In the genomic region with DNA sequence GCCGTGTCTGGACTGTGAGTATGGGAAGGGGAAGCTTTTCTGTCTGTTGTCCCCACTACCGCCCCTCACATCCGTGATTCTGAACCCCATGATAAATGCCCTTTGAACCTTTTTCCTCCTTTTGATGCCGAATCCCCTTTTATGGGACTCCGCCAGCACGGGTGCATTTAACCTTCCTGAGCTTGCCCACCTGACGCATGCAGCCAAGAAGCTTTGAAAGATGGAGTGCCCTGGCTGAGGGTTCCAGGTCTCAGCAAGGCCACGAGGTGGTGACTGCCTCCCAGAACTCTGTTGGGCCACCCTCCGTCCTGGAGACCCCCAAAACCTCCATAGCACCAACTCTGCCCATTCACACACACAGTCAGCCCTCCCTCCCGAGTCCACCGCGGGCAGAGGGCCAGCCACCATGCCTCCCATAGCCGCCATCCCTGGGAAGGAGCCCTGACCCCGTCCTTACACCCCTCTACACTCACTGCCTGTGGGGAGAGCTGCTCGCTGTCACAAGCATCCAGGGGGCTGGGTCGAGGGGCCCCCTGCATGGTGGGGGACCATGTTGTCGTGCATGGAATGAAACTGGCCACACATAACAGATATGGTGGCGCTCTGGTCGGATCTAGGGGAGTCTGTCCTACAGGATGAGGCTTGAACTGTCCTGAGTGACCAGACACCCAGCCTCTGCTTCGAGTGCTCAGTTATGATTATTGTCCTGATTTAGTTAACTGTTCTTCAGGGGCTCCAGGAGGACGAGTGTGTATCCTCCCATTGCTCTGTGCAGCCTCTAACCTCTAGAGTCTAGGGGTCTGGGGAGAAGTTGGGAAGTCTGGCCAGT, we compare ENCODE assay signal across 1 cellular context.
A peak's percentile ranks its signal among the peaks of the same experiment; 100 is the strongest.
TF ChIP-seq lines count a peak whose summit lies in the region.

No MANE protein-coding gene starts in this region.

TF ChIP-seq in K562, 482 proteins besides CTCF, POLR2A, EP300 and RAD21 (continued from another document and continues in another):
- TF ChIP-seq, protein P1, sequence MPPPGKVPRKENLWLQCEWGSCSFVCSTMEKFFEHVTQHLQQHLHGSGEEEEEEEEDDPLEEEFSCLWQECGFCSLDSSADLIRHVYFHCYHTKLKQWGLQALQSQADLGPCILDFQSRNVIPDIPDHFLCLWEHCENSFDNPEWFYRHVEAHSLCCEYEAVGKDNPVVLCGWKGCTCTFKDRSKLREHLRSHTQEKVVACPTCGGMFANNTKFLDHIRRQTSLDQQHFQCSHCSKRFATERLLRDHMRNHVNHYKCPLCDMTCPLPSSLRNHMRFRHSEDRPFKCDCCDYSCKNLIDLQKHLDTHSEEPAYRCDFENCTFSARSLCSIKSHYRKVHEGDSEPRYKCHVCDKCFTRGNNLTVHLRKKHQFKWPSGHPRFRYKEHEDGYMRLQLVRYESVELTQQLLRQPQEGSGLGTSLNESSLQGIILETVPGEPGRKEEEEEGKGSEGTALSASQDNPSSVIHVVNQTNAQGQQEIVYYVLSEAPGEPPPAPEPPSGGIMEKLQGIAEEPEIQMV (tag; conservative IDR thresholded peaks at IDR 0.05; ENCODE audit: low read depth) = no peak
- TF ChIP-seq PCBP1 (IDR thresholded peaks at IDR 0.05; ENCODE audit: low read depth, low read length, poor library complexity, severe bottlenecking) (no peak), MTF1 (CRISPR knock-in tag; IDR thresholded peaks at IDR 0.05; ENCODE audit: borderline replicate concordance) (no peak; the same call in 1 of the 2 replicates), SMAD1 (IDR thresholded peaks at IDR 0.05; ENCODE audit: low read depth, low read length, partially characterized antibody) (no peak), GATA2 (CRISPR knock-in tag; IDR thresholded peaks at IDR 0.05) (no peak), KLF10 (CRISPR knock-in tag; IDR thresholded peaks at IDR 0.05) (no peak), SRSF1 (IDR thresholded peaks at IDR 0.05; ENCODE audit: low read depth, low read length) (no peak), SRF (CRISPR knock-in tag; IDR thresholded peaks at IDR 0.05) (peak in 1 of 2 experiments; percentile 6; a peak in 2 of 4 replicates), ZNF583 (CRISPR knock-in tag; IDR thresholded peaks at IDR 0.05) (peak; percentile 3; the same call in 1 of the 2 replicates), PHTF2 (CRISPR knock-in tag; IDR thresholded peaks at IDR 0.05) (no peak), PHB2 (IDR thresholded peaks at IDR 0.05; ENCODE audit: low read depth) (no peak), TCF7L2 (IDR thresholded peaks at IDR 0.05; ENCODE audit: low read depth, low read length) (peak; percentile 26; the same call in 1 of the 2 replicates), ZBTB17 (CRISPR knock-in tag; IDR thresholded peaks at IDR 0.05) (peak; percentile 52; the same call in 1 of the 2 replicates), IFI16 (CRISPR knock-in tag; IDR thresholded peaks at IDR 0.05) (no peak; the same call in 1 of the 2 replicates), ZNF79 (CRISPR knock-in tag; IDR thresholded peaks at IDR 0.05; ENCODE audit: low read depth) (0 out of 2 replicates have a peak, but pooled peaks have one; percentile 54), CHCHD3 (CRISPR knock-in tag; IDR thresholded peaks at IDR 0.05) (no peak), POLR2AphosphoS2 (IDR thresholded peaks at IDR 0.05; ENCODE audit: low read length) (0 out of 2 replicates have a peak, but pooled peaks have one; percentile 5), XRCC5 (IDR thresholded peaks at IDR 0.05; ENCODE audit: low read depth, low read length) (0 out of 2 replicates have a peak, but pooled peaks have one; percentile 47), FOXJ3 (CRISPR knock-in tag; IDR thresholded peaks at IDR 0.05) (no peak), FOXK1 (CRISPR knock-in tag; IDR thresholded peaks at IDR 0.05; ENCODE audit: borderline replicate concordance) (no peak), GABPB2 (CRISPR knock-in tag; conservative IDR thresholded peaks at IDR 0.05) (0 out of 2 replicates have a peak, but pooled peaks have one; percentile 55), HDAC2 (IDR thresholded peaks at IDR 0.05) (no peak), RBBP5 (IDR thresholded peaks at IDR 0.05; ENCODE audit: borderline replicate concordance, insufficient read depth, low read length, poor library complexity, severe bottlenecking) (peak; percentile 23), ZSCAN32 (CRISPR knock-in tag; IDR thresholded peaks at IDR 0.05) (0 out of 2 replicates have a peak, but pooled peaks have one; percentile 20), HSF4 (CRISPR knock-in tag; IDR thresholded peaks at IDR 0.05; ENCODE audit: borderline replicate concordance) (0 out of 2 replicates have a peak, but pooled peaks have one; percentile 54), CBX2 (IDR thresholded peaks at IDR 0.05; ENCODE audit: insufficient read depth, low read length, poor library complexity, severe bottlenecking) (no peak)
- TF ChIP-seq, protein P2, sequence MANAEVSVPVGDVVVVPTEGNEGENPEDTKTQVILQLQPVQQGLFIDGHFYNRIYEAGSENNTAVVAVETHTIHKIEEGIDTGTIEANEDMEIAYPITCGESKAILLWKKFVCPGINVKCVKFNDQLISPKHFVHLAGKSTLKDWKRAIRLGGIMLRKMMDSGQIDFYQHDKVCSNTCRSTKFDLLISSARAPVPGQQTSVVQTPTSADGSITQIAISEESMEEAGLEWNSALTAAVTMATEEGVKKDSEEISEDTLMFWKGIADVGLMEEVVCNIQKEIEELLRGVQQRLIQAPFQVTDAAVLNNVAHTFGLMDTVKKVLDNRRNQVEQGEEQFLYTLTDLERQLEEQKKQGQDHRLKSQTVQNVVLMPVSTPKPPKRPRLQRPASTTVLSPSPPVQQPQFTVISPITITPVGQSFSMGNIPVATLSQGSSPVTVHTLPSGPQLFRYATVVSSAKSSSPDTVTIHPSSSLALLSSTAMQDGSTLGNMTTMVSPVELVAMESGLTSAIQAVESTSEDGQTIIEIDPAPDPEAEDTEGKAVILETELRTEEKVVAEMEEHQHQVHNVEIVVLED (CRISPR knock-in tag; IDR thresholded peaks at IDR 0.05) = peak; percentile 51; the same call in 1 of the 2 replicates
- TF ChIP-seq, protein P3, sequence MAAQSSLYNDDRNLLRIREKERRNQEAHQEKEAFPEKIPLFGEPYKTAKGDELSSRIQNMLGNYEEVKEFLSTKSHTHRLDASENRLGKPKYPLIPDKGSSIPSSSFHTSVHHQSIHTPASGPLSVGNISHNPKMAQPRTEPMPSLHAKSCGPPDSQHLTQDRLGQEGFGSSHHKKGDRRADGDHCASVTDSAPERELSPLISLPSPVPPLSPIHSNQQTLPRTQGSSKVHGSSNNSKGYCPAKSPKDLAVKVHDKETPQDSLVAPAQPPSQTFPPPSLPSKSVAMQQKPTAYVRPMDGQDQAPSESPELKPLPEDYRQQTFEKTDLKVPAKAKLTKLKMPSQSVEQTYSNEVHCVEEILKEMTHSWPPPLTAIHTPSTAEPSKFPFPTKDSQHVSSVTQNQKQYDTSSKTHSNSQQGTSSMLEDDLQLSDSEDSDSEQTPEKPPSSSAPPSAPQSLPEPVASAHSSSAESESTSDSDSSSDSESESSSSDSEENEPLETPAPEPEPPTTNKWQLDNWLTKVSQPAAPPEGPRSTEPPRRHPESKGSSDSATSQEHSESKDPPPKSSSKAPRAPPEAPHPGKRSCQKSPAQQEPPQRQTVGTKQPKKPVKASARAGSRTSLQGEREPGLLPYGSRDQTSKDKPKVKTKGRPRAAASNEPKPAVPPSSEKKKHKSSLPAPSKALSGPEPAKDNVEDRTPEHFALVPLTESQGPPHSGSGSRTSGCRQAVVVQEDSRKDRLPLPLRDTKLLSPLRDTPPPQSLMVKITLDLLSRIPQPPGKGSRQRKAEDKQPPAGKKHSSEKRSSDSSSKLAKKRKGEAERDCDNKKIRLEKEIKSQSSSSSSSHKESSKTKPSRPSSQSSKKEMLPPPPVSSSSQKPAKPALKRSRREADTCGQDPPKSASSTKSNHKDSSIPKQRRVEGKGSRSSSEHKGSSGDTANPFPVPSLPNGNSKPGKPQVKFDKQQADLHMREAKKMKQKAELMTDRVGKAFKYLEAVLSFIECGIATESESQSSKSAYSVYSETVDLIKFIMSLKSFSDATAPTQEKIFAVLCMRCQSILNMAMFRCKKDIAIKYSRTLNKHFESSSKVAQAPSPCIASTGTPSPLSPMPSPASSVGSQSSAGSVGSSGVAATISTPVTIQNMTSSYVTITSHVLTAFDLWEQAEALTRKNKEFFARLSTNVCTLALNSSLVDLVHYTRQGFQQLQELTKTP (IDR thresholded peaks at IDR 0.05; ENCODE audit: low read depth in 1 of 2, partially characterized antibody in 2 of 2) = no peak
- TF ChIP-seq, protein P4, sequence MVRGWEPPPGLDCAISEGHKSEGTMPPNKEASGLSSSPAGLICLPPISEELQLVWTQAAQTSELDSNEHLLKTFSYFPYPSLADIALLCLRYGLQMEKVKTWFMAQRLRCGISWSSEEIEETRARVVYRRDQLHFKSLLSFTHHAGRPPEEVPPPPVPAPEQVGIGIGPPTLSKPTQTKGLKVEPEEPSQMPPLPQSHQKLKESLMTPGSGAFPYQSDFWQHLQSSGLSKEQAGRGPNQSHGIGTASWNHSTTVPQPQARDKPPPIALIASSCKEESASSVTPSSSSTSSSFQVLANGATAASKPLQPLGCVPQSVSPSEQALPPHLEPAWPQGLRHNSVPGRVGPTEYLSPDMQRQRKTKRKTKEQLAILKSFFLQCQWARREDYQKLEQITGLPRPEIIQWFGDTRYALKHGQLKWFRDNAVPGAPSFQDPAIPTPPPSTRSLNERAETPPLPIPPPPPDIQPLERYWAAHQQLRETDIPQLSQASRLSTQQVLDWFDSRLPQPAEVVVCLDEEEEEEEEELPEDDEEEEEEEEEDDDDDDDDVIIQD (CRISPR knock-in tag; IDR thresholded peaks at IDR 0.05) = no peak
- TF ChIP-seq, protein P5, sequence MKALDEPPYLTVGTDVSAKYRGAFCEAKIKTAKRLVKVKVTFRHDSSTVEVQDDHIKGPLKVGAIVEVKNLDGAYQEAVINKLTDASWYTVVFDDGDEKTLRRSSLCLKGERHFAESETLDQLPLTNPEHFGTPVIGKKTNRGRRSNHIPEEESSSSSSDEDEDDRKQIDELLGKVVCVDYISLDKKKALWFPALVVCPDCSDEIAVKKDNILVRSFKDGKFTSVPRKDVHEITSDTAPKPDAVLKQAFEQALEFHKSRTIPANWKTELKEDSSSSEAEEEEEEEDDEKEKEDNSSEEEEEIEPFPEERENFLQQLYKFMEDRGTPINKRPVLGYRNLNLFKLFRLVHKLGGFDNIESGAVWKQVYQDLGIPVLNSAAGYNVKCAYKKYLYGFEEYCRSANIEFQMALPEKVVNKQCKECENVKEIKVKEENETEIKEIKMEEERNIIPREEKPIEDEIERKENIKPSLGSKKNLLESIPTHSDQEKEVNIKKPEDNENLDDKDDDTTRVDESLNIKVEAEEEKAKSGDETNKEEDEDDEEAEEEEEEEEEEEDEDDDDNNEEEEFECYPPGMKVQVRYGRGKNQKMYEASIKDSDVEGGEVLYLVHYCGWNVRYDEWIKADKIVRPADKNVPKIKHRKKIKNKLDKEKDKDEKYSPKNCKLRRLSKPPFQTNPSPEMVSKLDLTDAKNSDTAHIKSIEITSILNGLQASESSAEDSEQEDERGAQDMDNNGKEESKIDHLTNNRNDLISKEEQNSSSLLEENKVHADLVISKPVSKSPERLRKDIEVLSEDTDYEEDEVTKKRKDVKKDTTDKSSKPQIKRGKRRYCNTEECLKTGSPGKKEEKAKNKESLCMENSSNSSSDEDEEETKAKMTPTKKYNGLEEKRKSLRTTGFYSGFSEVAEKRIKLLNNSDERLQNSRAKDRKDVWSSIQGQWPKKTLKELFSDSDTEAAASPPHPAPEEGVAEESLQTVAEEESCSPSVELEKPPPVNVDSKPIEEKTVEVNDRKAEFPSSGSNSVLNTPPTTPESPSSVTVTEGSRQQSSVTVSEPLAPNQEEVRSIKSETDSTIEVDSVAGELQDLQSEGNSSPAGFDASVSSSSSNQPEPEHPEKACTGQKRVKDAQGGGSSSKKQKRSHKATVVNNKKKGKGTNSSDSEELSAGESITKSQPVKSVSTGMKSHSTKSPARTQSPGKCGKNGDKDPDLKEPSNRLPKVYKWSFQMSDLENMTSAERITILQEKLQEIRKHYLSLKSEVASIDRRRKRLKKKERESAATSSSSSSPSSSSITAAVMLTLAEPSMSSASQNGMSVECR (CRISPR knock-in tag; IDR thresholded peaks at IDR 0.05) = no peak
- TF ChIP-seq, protein P6, sequence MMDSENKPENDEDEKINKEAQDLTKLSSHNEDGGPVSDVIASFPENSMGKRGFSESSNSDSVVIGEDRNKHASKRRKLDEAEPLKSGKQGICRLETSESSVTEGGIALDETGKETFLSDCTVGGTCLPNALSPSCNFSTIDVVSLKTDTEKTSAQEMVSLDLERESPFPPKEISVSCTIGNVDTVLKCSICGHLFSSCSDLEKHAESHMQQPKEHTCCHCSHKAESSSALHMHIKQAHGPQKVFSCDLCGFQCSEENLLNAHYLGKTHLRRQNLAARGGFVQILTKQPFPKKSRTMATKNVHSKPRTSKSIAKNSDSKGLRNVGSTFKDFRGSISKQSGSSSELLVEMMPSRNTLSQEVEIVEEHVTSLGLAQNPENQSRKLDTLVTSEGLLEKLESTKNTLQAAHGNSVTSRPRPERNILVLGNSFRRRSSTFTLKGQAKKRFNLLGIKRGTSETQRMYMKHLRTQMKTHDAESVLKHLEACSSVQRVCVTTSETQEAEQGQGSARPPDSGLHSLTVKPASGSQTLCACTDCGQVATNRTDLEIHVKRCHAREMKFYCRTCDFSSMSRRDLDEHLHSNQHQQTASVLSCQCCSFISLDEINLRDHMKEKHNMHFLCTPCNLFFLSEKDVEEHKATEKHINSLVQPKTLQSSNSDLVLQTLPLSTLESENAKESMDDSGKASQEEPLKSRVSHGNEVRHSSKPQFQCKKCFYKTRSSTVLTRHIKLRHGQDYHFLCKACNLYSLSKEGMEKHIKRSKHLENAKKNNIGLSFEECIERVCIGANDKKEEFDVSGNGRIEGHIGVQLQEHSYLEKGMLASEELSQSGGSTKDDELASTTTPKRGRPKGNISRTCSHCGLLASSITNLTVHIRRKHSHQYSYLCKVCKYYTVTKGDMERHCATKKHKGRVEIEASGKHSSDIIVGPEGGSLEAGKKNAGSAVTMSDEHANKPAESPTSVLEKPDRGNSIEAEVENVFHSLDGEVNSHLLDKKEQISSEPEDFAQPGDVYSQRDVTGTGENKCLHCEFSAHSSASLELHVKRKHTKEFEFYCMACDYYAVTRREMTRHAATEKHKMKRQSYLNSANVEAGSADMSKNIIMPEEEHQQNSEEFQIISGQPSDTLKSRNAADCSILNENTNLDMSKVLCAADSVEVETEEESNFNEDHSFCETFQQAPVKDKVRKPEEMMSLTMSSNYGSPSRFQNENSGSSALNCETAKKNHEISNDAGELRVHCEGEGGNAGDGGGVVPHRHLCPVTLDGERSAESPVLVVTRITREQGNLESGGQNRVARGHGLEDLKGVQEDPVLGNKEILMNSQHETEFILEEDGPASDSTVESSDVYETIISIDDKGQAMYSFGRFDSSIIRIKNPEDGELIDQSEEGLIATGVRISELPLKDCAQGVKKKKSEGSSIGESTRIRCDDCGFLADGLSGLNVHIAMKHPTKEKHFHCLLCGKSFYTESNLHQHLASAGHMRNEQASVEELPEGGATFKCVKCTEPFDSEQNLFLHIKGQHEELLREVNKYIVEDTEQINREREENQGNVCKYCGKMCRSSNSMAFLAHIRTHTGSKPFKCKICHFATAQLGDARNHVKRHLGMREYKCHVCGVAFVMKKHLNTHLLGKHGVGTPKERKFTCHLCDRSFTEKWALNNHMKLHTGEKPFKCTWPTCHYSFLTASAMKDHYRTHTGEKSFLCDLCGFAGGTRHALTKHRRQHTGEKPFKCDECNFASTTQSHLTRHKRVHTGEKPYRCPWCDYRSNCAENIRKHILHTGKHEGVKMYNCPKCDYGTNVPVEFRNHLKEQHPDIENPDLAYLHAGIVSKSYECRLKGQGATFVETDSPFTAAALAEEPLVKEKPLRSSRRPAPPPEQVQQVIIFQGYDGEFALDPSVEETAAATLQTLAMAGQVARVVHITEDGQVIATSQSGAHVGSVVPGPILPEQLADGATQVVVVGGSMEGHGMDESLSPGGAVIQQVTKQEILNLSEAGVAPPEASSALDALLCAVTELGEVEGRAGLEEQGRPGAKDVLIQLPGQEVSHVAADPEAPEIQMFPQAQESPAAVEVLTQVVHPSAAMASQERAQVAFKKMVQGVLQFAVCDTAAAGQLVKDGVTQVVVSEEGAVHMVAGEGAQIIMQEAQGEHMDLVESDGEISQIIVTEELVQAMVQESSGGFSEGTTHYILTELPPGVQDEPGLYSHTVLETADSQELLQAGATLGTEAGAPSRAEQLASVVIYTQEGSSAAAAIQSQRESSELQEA (IDR thresholded peaks at IDR 0.05; ENCODE audit: low read depth) = no peak
